24 cellular contexts compared by ENCODE assay signal in genomic region chr17:27105636-27106035, GRCh38.
A peak's percentile ranks its signal among the peaks of the same experiment; 100 is the strongest.
DNase-seq lines count a peak whose midpoint lies in the region; ATAC-seq, FAIRE-seq and TF ChIP-seq lines count a peak whose summit lies in the region.
"Had no signal": no experiment of that assay in that cellular context is flagged by ENCODE, and none has a peak within 500 bp of the region (broad histone marks: within the 10 kb centered on the region; RNA-seq: fewer than 3 reads in every experiment).

No MANE protein-coding gene starts in this region.

- 61 to 63% methylated on average over 3 of the region's 3 CpGs for WGBS in esophagus squamous epithelium, 2 donors

- H3K27ac ChIP-seq in esophagus squamous epithelium, result no peak overlapping the region
- H3K27ac ChIP-seq: 22Rv1, HL-60 had no signal

- no peaks in the 10 kb centered on the region for H3K27me3 ChIP-seq in esophagus squamous epithelium
- H3K27me3 ChIP-seq: BE2C had no signal

- no peak for TF ChIP-seq POLR2A in esophagus squamous epithelium (IDR thresholded peaks at IDR 0.05)

- H3K4me1 ChIP-seq in esophagus squamous epithelium, result no peaks in the 10 kb centered on the region
- H3K4me1 ChIP-seq: BE2C had no signal

- no peaks in the 10 kb centered on the region for H3K9me3 ChIP-seq in esophagus squamous epithelium
- H3K9me3 ChIP-seq: BE2C had no signal

- intact Hi-C loops in esophagus squamous epithelium (cut with DNase I), result no loop called here

- H3K4me3 ChIP-seq in epithelial cell of esophagus (ENCODE audit: low read length), result no peak overlapping the region
- H3K4me3 ChIP-seq in esophagus squamous epithelium, result no peak overlapping the region

- peak; percentile 11 for DNase-seq in DMS79 treated with DMSO at 0.1 percent for 48 hours (lab: John Stamatoyannopoulos, UW)
- DNase-seq in DMS79 (lab: John Stamatoyannopoulos, UW), result no peak
- DNase-seq in HT1080 (ENCODE audit: low read depth), result peak; percentile 10
- DNase-seq in epithelial cell of esophagus (ENCODE audit: low read depth), result peak; percentile 31
- DNase-seq in esophagus squamous epithelium (lab: John Stamatoyannopoulos, UW), result no peak
- DNase-seq in NCI-H2171 (lab: John Stamatoyannopoulos, UW), result no peak
- DNase-seq: BE2C; C1 segment of cervical spinal cord; CD4-positive, CD25-positive, alpha-beta regulatory T cell; CD8-positive, alpha-beta memory T cell; COR-L47; DMS 273 treated with DMSO at 0.1 percent for 48 hours; DMS53; GDM1; GOT3; H9; IMR-90; KBM-7 had no signal

- no peak for ATAC-seq in GM19023 (IDR thresholded peaks at IDR 0.05; ENCODE audit: unreplicated experiment)

- H3K36me3 ChIP-seq in esophagus squamous epithelium, result no peaks in the 10 kb centered on the region
- H3K36me3 ChIP-seq: BE2C had no signal

- TF ChIP-seq CTCF in epithelial cell of esophagus (IDR thresholded peaks at IDR 0.05; ENCODE audit: insufficient read depth, low read depth, low read length, missing control alignments) (no peak), esophagus squamous epithelium (IDR thresholded peaks at IDR 0.05) (no peak)

- FAIRE-seq in A204.1 (lab: Jason Lieb, UNC), result peak; percentile 3
- FAIRE-seq: GM12892, HTR-8/SVneo had no signal

Comparison
In these comparisons a context has a peak if more than half of its experiments do, and no peak if none do; other contexts are left out.
1. DNase-seq: peak in DMS79 treated with DMSO at 0.1 percent for 48 hours (single experiment), HT1080 (single experiment) and epithelial cell of esophagus (single experiment); none in DMS79 (single experiment), esophagus squamous epithelium (single experiment) and NCI-H2171 (single experiment).